9 cellular contexts compared by ENCODE assay signal in genomic region chr6:13229205-13230085, GRCh38.
DNase-seq lines count a peak whose midpoint lies in the region; ATAC-seq and TF ChIP-seq lines count a peak whose summit lies in the region.
"Had no signal": no experiment of that assay in that cellular context is flagged by ENCODE, and none has a peak within 500 bp of the region (broad histone marks: within the 10 kb centered on the region; RNA-seq: fewer than 3 reads in every experiment).

No MANE protein-coding gene starts in this region.

- no peaks in the 10 kb centered on the region for H3K36me3 ChIP-seq in uterus

- TF ChIP-seq CTCF in GM12873 (IDR thresholded peaks at IDR 0.05; ENCODE audit: insufficient read depth, low read depth, low read length, missing control alignments) (peak; percentile 78), uterus (IDR thresholded peaks at IDR 0.05) (no peak)

- intact Hi-C loops in uterus (cut with DNase I; ENCODE audit: low total_unique reads), result no loop called here

- H3K4me3 ChIP-seq in uterus, result no peak overlapping the region

- H3K36me3 Mint-ChIP-seq in activated T-cell treated with anti-CD3 and anti-CD28 coated beads, Interleukin-2, amount 50 U/mL, for 72 hours (ENCODE audit: insufficient read depth in 2 of 2), result peaks cover 0 to 4% of the 10 kb centered on the region in 2 donors

- peaks cover 7% of the 10 kb centered on the region for H3K27me3 Mint-ChIP-seq in activated T-cell treated with anti-CD3 and anti-CD28 coated beads, Interleukin-2, amount 50 U/mL, for 72 hours (ENCODE audit: low read depth)

- no peak overlapping the region for H3K27ac Mint-ChIP-seq in activated T-cell treated with anti-CD3 and anti-CD28 coated beads, Interleukin-2, amount 50 U/mL, for 72 hours
- H3K27ac Mint-ChIP-seq: nephron had no signal

- DNase-seq in activated T-cell treated with anti-CD3 and anti-CD28 coated beads, Interleukin-2, amount 50 U/mL, for 72 hours, result peak; percentile 12
- peak; percentile 42 for DNase-seq in stimulated activated CD8-positive, alpha-beta memory T cell treated with anti-CD3 and anti-CD28 coated beads, Interleukin-4, amount 100 ng/mL, for 48 hours
- DNase-seq in pons (ENCODE audit: low spot score), result no peak
- no peak for DNase-seq in uterus
- no peak for DNase-seq in NCI-H524 treated with DMSO at 0.1 percent for 48 hours (lab: John Stamatoyannopoulos, UW)

- peaks cover 14% of the 10 kb centered on the region for H3K4me1 Mint-ChIP-seq in activated T-cell treated with anti-CD3 and anti-CD28 coated beads, Interleukin-2, amount 50 U/mL, for 72 hours (ENCODE audit: low read depth)
- H3K4me1 Mint-ChIP-seq: nephron had no signal

- H3K27ac ChIP-seq in uterus, result no peak overlapping the region

- H3K9me3 Mint-ChIP-seq in activated T-cell treated with anti-CD3 and anti-CD28 coated beads, Interleukin-2, amount 50 U/mL, for 72 hours, result no peaks in the 10 kb centered on the region
- H3K9me3 Mint-ChIP-seq: nephron had no signal

- peak overlapping the region; percentile 44 to 74 for H3K4me3 Mint-ChIP-seq in activated T-cell treated with anti-CD3 and anti-CD28 coated beads, Interleukin-2, amount 50 U/mL, for 72 hours
- H3K4me3 Mint-ChIP-seq: nephron had no signal

- no peaks in the 10 kb centered on the region for H3K9me3 ChIP-seq in uterus

- ATAC-seq in GM19452 (IDR thresholded peaks at IDR 0.05; ENCODE audit: unreplicated experiment), result peak; percentile 96
- ATAC-seq in HG03442 (IDR thresholded peaks at IDR 0.05; ENCODE audit: unreplicated experiment), result peak; percentile 91
- ATAC-seq in activated T-cell treated with anti-CD3 and anti-CD28 coated beads, Interleukin-2, amount 50 U/mL, for 72 hours (replicated peaks in 1 of 2), result peak; percentile 89 to 94

- no peaks in the 10 kb centered on the region for H3K4me1 ChIP-seq in uterus

- no peaks in the 10 kb centered on the region for H3K27me3 ChIP-seq in uterus

- no peak for TF ChIP-seq POLR2A in uterus (IDR thresholded peaks at IDR 0.05)

Comparison
In these comparisons a context has a peak if more than half of its experiments do, and no peak if none do; other contexts are left out.
1. DNase-seq: peak in activated T-cell treated with anti-CD3 and anti-CD28 coated beads, Interleukin-2, amount 50 U/mL, for 72 hours (2 of 2) and stimulated activated CD8-positive, alpha-beta memory T cell treated with anti-CD3 and anti-CD28 coated beads, Interleukin-4, amount 100 ng/mL, for 48 hours (single experiment); none in pons (single experiment), uterus (0 of 2) and NCI-H524 treated with DMSO at 0.1 percent for 48 hours (single experiment).
2. Peak in every context shown above with its lines, with median percentiles within 50 percentile points of each other: ATAC-seq.